In the genomic region with DNA sequence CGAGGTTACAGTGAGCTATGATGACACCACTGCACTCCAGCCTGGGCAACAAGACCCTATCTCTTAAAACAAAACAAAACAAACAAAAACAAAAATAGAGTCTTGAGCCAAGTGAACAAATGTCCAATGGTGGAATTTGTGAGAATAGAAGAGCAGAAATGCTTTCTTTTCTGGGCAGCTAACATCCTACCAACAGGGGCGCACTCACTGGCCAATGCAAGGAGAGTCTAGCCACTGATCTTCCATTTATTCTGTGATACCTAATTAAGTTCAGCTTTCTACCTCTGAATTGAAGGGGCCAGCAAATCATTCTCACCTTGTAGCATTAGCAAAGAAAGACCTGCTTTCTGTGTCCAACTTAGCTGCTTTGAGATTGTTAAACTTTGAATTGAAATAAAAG, we compare ENCODE assay signal across 21 cellular contexts.
"Had no signal": no experiment of that assay in that cellular context is flagged by ENCODE, and none has a peak within 500 bp of the region (broad histone marks: within the 10 kb centered on the region; RNA-seq: fewer than 3 reads in every experiment).

No MANE protein-coding gene starts in this region.

- H3K4me1 ChIP-seq: adrenal gland had no signal

- H3K9me3 ChIP-seq: adrenal gland had no signal

- H3K4me3 ChIP-seq: adrenal gland had no signal

- H3K27ac Mint-ChIP-seq: activated CD8-positive, alpha-beta T cell treated with anti-CD3 and anti-CD28 coated beads, Interleukin-2, amount 10 ng/mL, durations not matched to agents 7 days and 5 days; activated naive CD8-positive, alpha-beta T cell treated with anti-CD3 and anti-CD28 coated beads, Interleukin-2, amount 10 ng/mL, durations not matched to agents 7 days and 5 days; T-helper 1 cell treated with Interleukin-12 subunit alpha and Interleukin-12 subunit beta and Interleukin-4 antibody, amounts not matched to agents 30 μg/mL and 1 μg/mL, for 36 hours; WTC11 had no signal

- H3K4me3 Mint-ChIP-seq: activated CD8-positive, alpha-beta T cell treated with anti-CD3 and anti-CD28 coated beads, Interleukin-2, amount 10 ng/mL, durations not matched to agents 7 days and 5 days; activated naive CD8-positive, alpha-beta T cell treated with anti-CD3 and anti-CD28 coated beads, Interleukin-2, amount 10 ng/mL, durations not matched to agents 7 days and 5 days; T-helper 1 cell treated with Interleukin-12 subunit alpha and Interleukin-12 subunit beta and Interleukin-4 antibody, amounts not matched to agents 30 μg/mL and 1 μg/mL, for 36 hours; WTC11 had no signal

- H3K36me3 ChIP-seq: adrenal gland had no signal

- H3K36me3 Mint-ChIP-seq: activated naive CD8-positive, alpha-beta T cell treated with anti-CD3 and anti-CD28 coated beads, Interleukin-2, amount 10 ng/mL, durations not matched to agents 7 days and 5 days; WTC11 had no signal

- H3K27ac ChIP-seq: adrenal gland had no signal

- H3K9me3 Mint-ChIP-seq: activated naive CD8-positive, alpha-beta T cell treated with anti-CD3 and anti-CD28 coated beads, Interleukin-2, amount 10 ng/mL, durations not matched to agents 7 days and 5 days; T-helper 1 cell treated with Interleukin-12 subunit alpha and Interleukin-12 subunit beta and Interleukin-4 antibody, amounts not matched to agents 30 μg/mL and 1 μg/mL, for 36 hours had no signal

- H3K4me1 Mint-ChIP-seq: activated naive CD8-positive, alpha-beta T cell treated with anti-CD3 and anti-CD28 coated beads, Interleukin-2, amount 10 ng/mL, durations not matched to agents 7 days and 5 days; WTC11 had no signal

- DNase-seq: activated CD4-positive, alpha-beta T cell treated with anti-CD3 and anti-CD28 coated beads for 48 hours; activated CD4-positive, alpha-beta T cell treated with anti-CD3 and anti-CD28 coated beads, Interleukin-2, amount 50 U/mL, for 4 hours; activated CD4-positive, CD25-positive, alpha-beta regulatory T cell treated with anti-CD3 and anti-CD28 coated beads, Interleukin-2, amount 50 U/mL, for 72 hours; activated CD8-positive, alpha-beta memory T cell treated with anti-CD3 and anti-CD28 coated beads, Interleukin-2, amount 50 U/mL, for 48 hours; activated CD8-positive, alpha-beta T cell treated with anti-CD3 and anti-CD28 coated beads, Interleukin-2, amount 10 ng/mL, durations not matched to agents 7 days and 5 days; activated naive CD4-positive, alpha-beta T cell treated with anti-CD3 and anti-CD28 coated beads, Interleukin-2, amount 50 U/mL, for 16 hours; activated naive CD8-positive, alpha-beta T cell treated with anti-CD3 and anti-CD28 coated beads, Interleukin-2, amount 10 ng/mL, durations not matched to agents 7 days and 5 days; activated T-cell treated with anti-CD3 and anti-CD28 coated beads, Interleukin-2, amount 50 U/mL, for 1 hour; adrenal gland; anterior cingulate cortex; MM.1S; NCI-H1105; NCI-H1436; NCI-H1694 treated with DMSO at 0.1 percent for 48 hours; NCI-H2081; NCI-H510A treated with DMSO at 0.1 percent for 48 hours; NCI-H69; NK-92 treated with Interleukin-12 subunit alpha and Interleukin-12 subunit beta, amount 100 ng/mL, for 24 hours; SHP77 treated with DMSO at 0.1 percent for 48 hours had no signal

- H3K27me3 ChIP-seq: adrenal gland had no signal

- ATAC-seq: activated CD8-positive, alpha-beta T cell treated with anti-CD3 and anti-CD28 coated beads, Interleukin-2, amount 10 ng/mL, durations not matched to agents 7 days and 5 days; WTC11 had no signal
